In the genomic region with DNA sequence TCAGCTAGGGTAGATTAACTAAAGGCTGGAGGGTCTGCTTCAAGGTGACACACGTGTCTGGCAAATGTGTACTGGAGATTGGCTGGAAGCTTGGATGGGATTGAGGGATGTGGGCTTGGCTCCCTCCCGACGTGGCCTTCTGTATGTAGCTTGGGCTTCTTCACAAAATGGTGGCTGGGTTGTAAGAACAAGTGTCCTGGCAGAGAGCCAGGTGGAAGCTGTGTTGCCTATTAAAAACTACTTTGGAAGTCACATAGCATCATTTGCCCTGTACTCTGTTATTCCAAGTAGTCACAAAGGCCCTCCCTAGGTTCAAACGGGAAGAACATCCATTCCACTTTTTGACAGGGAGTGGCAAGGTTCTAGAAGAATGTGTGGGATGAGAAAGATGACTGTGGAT, we compare ENCODE assay signal across 23 cellular contexts.
"Had no signal": no experiment of that assay in that cellular context is flagged by ENCODE, and none has a peak within 500 bp of the region (broad histone marks: within the 10 kb centered on the region; RNA-seq: fewer than 3 reads in every experiment).

No MANE protein-coding gene starts in this region.

- H3K4me3 ChIP-seq: gastrocnemius medialis, left lung, prostate gland, sigmoid colon, skin epidermis, spleen, thoracic aorta, tibial nerve, upper lobe of left lung had no signal

- H3K36me3 Mint-ChIP-seq: naive thymus-derived CD4-positive, alpha-beta T cell; stimulated activated naive B cell treated with anti-CD40 and anti-IgM and Interleukin-4, amounts not matched to agents 10 μg/mL and 1 μg/mL and 100 μg/mL, for 72 hours had no signal

- H3K27ac ChIP-seq: gastrocnemius medialis, left lung, prostate gland, sigmoid colon, skin epidermis, spleen, thoracic aorta, tibial nerve, upper lobe of left lung had no signal

- ATAC-seq: effector memory CD8-positive, alpha-beta T cell; gastrocnemius medialis; left lung; naive thymus-derived CD4-positive, alpha-beta T cell; right cardiac atrium; stimulated activated naive B cell treated with anti-CD40 and anti-IgM and Interleukin-4, amounts not matched to agents 10 μg/mL and 1 μg/mL and 100 μg/mL, for 72 hours had no signal

- H3K4me1 ChIP-seq: prostate gland had no signal

- H3K9me3 ChIP-seq: gastrocnemius medialis, left lung, prostate gland, spleen, thoracic aorta, tibial nerve, upper lobe of left lung had no signal

- H3K27me3 ChIP-seq: gastrocnemius medialis, left lung, sigmoid colon, spleen, tibial nerve, upper lobe of left lung had no signal

- FAIRE-seq: endometrium, keratinocyte, urothelium cell line had no signal

- H3K36me3 ChIP-seq: gastrocnemius medialis, left lung, prostate gland, sigmoid colon, spleen, thoracic aorta, tibial nerve, upper lobe of left lung had no signal

- H3K27me3 Mint-ChIP-seq: effector memory CD8-positive, alpha-beta T cell; stimulated activated naive B cell treated with anti-CD40 and anti-IgM and Interleukin-4, amounts not matched to agents 10 μg/mL and 1 μg/mL and 100 μg/mL, for 72 hours; stimulated activated naive CD8-positive, alpha-beta T cell treated with anti-CD3 and anti-CD28 coated beads, Interleukin-15, Interleukin-2, amounts not matched to agents 100 ng/mL and 50 ng/mL, for 24 hours had no signal

- H3K4me1 Mint-ChIP-seq: stimulated activated naive B cell treated with anti-CD40 and anti-IgM and Interleukin-4, amounts not matched to agents 10 μg/mL and 1 μg/mL and 100 μg/mL, for 72 hours had no signal

- H3K27ac Mint-ChIP-seq: effector memory CD8-positive, alpha-beta T cell; naive thymus-derived CD4-positive, alpha-beta T cell; nephron; stimulated activated naive CD8-positive, alpha-beta T cell treated with anti-CD3 and anti-CD28 coated beads, Interleukin-15, Interleukin-2, amounts not matched to agents 100 ng/mL and 50 ng/mL, for 24 hours had no signal

- H3K9me3 Mint-ChIP-seq: nephron; stimulated activated naive B cell treated with anti-CD40 and anti-IgM and Interleukin-4, amounts not matched to agents 10 μg/mL and 1 μg/mL and 100 μg/mL, for 72 hours; stimulated activated naive CD8-positive, alpha-beta T cell treated with anti-CD3 and anti-CD28 coated beads, Interleukin-15, Interleukin-2, amounts not matched to agents 100 ng/mL and 50 ng/mL, for 24 hours had no signal

- DNase-seq: cortex of kidney; effector memory CD8-positive, alpha-beta T cell; erythroblast; gastrocnemius medialis; left lung; mesendoderm; midbrain; naive thymus-derived CD4-positive, alpha-beta T cell; nucleus accumbens; right cardiac atrium; sigmoid colon; spleen; stimulated activated naive B cell treated with anti-CD40 and anti-IgM and Interleukin-4, amounts not matched to agents 10 μg/mL and 1 μg/mL and 100 μg/mL, for 72 hours; upper lobe of left lung had no signal

- H3K4me3 Mint-ChIP-seq: effector memory CD8-positive, alpha-beta T cell; naive thymus-derived CD4-positive, alpha-beta T cell; nephron; stimulated activated naive B cell treated with anti-CD40 and anti-IgM and Interleukin-4, amounts not matched to agents 10 μg/mL and 1 μg/mL and 100 μg/mL, for 72 hours; stimulated activated naive CD8-positive, alpha-beta T cell treated with anti-CD3 and anti-CD28 coated beads, Interleukin-15, Interleukin-2, amounts not matched to agents 100 ng/mL and 50 ng/mL, for 24 hours had no signal
